In the genomic region with DNA sequence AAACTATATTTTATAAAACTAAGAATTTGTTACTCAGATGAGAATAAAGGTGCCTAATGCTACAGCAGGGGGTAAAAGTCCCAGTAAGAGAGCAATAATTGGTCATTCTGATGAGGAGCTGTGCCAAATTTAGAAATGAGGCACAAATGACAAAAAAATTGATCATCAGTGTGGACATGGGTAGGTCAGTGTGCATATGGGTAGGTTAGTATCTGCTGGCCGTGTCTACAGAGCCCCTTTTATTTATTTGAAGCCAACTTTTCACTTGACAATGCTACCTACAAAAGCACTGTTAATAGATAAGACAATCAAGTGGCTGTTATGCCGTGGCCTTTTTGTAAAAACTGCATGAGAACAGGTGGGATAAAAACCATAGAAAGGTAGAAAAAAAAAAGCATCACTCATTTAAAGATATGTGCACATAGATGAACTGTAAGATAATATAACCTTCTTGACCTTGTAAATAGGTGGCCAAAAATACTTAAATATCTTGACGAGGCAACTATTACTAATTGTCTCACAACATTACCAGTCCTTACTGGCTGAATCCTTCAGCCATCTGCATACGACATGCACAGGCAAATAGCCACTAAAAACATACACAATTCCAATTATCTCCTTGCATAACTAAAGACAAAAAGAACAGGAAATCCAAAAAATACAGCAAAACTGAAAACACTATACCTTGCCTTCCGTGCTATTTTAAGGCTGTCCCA, we compare ENCODE assay signal across 9 cellular contexts.
DNase-seq lines count a peak whose midpoint lies in the region; ATAC-seq, FAIRE-seq and TF ChIP-seq lines count a peak whose summit lies in the region.
"Had no signal": no experiment of that assay in that cellular context is flagged by ENCODE, and none has a peak within 500 bp of the region (broad histone marks: within the 10 kb centered on the region; RNA-seq: fewer than 3 reads in every experiment).

No MANE protein-coding gene starts in this region.

- TF ChIP-seq CTCF in keratinocyte (optimal IDR thresholded peaks at IDR 0.05 in 1 of 3, IDR thresholded peaks at IDR 0.05 in 1 of 3, conservative IDR thresholded peaks at IDR 0.05 in 1 of 3; ENCODE audit: extremely low read depth in 1 of 3, insufficient read depth in 2 of 3, low read length in 3 of 3), result no peak
- no peak for TF ChIP-seq CTCF in suprapubic skin (IDR thresholded peaks at IDR 0.05)

- ATAC-seq in activated CD8-positive, alpha-beta T cell treated with anti-CD3 and anti-CD28 coated beads, Interleukin-2, amount 10 ng/mL, durations not matched to agents 7 days and 5 days, result no peak
- ATAC-seq in GM19035 (IDR thresholded peaks at IDR 0.05; ENCODE audit: unreplicated experiment), result no peak

- H3K27ac ChIP-seq in keratinocyte (ENCODE audit: control insufficient read depth, insufficient read depth, low read length) (no peak overlapping the region), suprapubic skin (no peak overlapping the region)

- peak overlapping the region; percentile 72 for H3K4me2 ChIP-seq in keratinocyte (ENCODE audit: control insufficient read depth, extremely low read depth, insufficient read depth, low read depth, low read length)

- POLR2A ChIA-PET in activated CD8-positive, alpha-beta T cell treated with anti-CD3 and anti-CD28 coated beads, Interleukin-2, amount 10 ng/mL, durations not matched to agents 7 days and 5 days (lab: Charles Lee), result interaction anchor here (1.1 to 4.4 kb wide), 3 partner anchors 87 to 94 kb away, joined by 4 to 51 read pairs (median 26); no protein-coding TSS in a partner anchor

- no peaks in the 10 kb centered on the region for H3K27me3 Mint-ChIP-seq in activated naive CD4-positive, alpha-beta T cell treated with anti-CD3 and anti-CD28 coated beads for 36 hours (ENCODE audit: low read depth)
- H3K27me3 Mint-ChIP-seq in activated CD8-positive, alpha-beta T cell treated with anti-CD3 and anti-CD28 coated beads, Interleukin-2, amount 10 ng/mL, durations not matched to agents 7 days and 5 days (ENCODE audit: low read depth), result no peaks in the 10 kb centered on the region

- intact Hi-C loops in activated naive CD4-positive, alpha-beta T cell treated with anti-CD3 and anti-CD28 coated beads for 36 hours (cut with micrococcal nuclease), result loop anchor here (5.0 kb wide), 1 partner anchor 1865 kb away; the partner anchor contains the start of gene GPBP1

- H4K20me1 ChIP-seq in keratinocyte (ENCODE audit: control insufficient read depth, extremely low read depth, insufficient read depth, low read length), result no peaks in the 10 kb centered on the region

- no peak for TF ChIP-seq EP300 in suprapubic skin (IDR thresholded peaks at IDR 0.05)

- H3K9me3 Mint-ChIP-seq in activated naive CD4-positive, alpha-beta T cell treated with anti-CD3 and anti-CD28 coated beads for 36 hours, result no peaks in the 10 kb centered on the region
- H3K9me3 Mint-ChIP-seq in activated CD8-positive, alpha-beta T cell treated with anti-CD3 and anti-CD28 coated beads, Interleukin-2, amount 10 ng/mL, durations not matched to agents 7 days and 5 days (ENCODE audit: insufficient read depth), result no peaks in the 10 kb centered on the region

- CTCF ChIA-PET in activated naive CD4-positive, alpha-beta T cell treated with anti-CD3 and anti-CD28 coated beads for 36 hours (lab: Charles Lee), result interaction anchor here (3.7 to 6.0 kb wide), 3 partner anchors 87 to 137 kb away, joined by 25 to 75 read pairs (median 32); no protein-coding TSS in a partner anchor
- CTCF ChIA-PET in activated CD8-positive, alpha-beta T cell treated with anti-CD3 and anti-CD28 coated beads, Interleukin-2, amount 10 ng/mL, durations not matched to agents 7 days and 5 days (lab: Charles Lee), result interaction anchor here (5.6 to 6.4 kb wide), 3 partner anchors 86 to 139 kb away, joined by 97 to 234 read pairs (median 133); no protein-coding TSS in a partner anchor

- H3K27me3 ChIP-seq in keratinocyte (ENCODE audit: control insufficient read depth, extremely low read depth, insufficient read depth, low read length) (peaks cover 5% of the 10 kb centered on the region), suprapubic skin (no peaks in the 10 kb centered on the region)

- H3K9ac ChIP-seq in keratinocyte (ENCODE audit: control insufficient read depth, extremely low read depth, insufficient read depth, low read length), result no peak overlapping the region

- H3K4me1 Mint-ChIP-seq in activated naive CD4-positive, alpha-beta T cell treated with anti-CD3 and anti-CD28 coated beads for 36 hours (ENCODE audit: low read depth), result peaks cover 52% of the 10 kb centered on the region
- H3K4me1 Mint-ChIP-seq in activated CD8-positive, alpha-beta T cell treated with anti-CD3 and anti-CD28 coated beads, Interleukin-2, amount 10 ng/mL, durations not matched to agents 7 days and 5 days (ENCODE audit: low read depth), result peaks cover 54% of the 10 kb centered on the region

- 81% methylated on average over 5 of the region's 5 CpGs for WGBS in suprapubic skin

- DNase-seq in activated naive CD4-positive, alpha-beta T cell treated with anti-CD3 and anti-CD28 coated beads for 36 hours, result no peak
- no peak for DNase-seq in activated naive CD4-positive, alpha-beta T cell (lab: John Stamatoyannopoulos, UW)
- DNase-seq in activated CD8-positive, alpha-beta T cell treated with anti-CD3 and anti-CD28 coated beads, Interleukin-2, amount 10 ng/mL, durations not matched to agents 7 days and 5 days, result no peak
- DNase-seq in keratinocyte (ENCODE audit: low read depth, low spot score) (no peak), suprapubic skin (ENCODE audit: low spot score in 2 of 2) (no peak), NCI-H1092 (lab: John Stamatoyannopoulos, UW) (no peak), NCI-H446 (lab: John Stamatoyannopoulos, UW) (no peak)

- H3K4me1 ChIP-seq in keratinocyte (ENCODE audit: control insufficient read depth, extremely low read depth, insufficient read depth, low read length) (peaks cover 42% of the 10 kb centered on the region), suprapubic skin (peaks cover 19% of the 10 kb centered on the region)

- H3K9me3 ChIP-seq in keratinocyte (ENCODE audit: control insufficient read depth, low read depth, low read length) (no peaks in the 10 kb centered on the region), suprapubic skin (no peaks in the 10 kb centered on the region)

- TF ChIP-seq POLR2A in suprapubic skin (IDR thresholded peaks at IDR 0.05), result no peak

- H3K27ac Mint-ChIP-seq in activated naive CD4-positive, alpha-beta T cell treated with anti-CD3 and anti-CD28 coated beads for 36 hours, result peak overlapping the region; percentile 96
- H3K27ac Mint-ChIP-seq in activated CD8-positive, alpha-beta T cell treated with anti-CD3 and anti-CD28 coated beads, Interleukin-2, amount 10 ng/mL, durations not matched to agents 7 days and 5 days, result peak overlapping the region; percentile 99

- H3K4me3 Mint-ChIP-seq in activated naive CD4-positive, alpha-beta T cell treated with anti-CD3 and anti-CD28 coated beads for 36 hours, result peak overlapping the region; percentile 94
- H3K4me3 Mint-ChIP-seq in activated CD8-positive, alpha-beta T cell treated with anti-CD3 and anti-CD28 coated beads, Interleukin-2, amount 10 ng/mL, durations not matched to agents 7 days and 5 days, result peak overlapping the region; percentile 83

- H3K36me3 ChIP-seq in keratinocyte (ENCODE audit: control insufficient read depth in 2 of 2, extremely low read depth in 1 of 2, insufficient read depth in 2 of 2, low read length in 2 of 2), result no peaks in the 10 kb centered on the region
- no peaks in the 10 kb centered on the region for H3K36me3 ChIP-seq in suprapubic skin

- H3K9me1 ChIP-seq in keratinocyte (ENCODE audit: control insufficient read depth, extremely low read depth, insufficient read depth, low read length), result no peaks in the 10 kb centered on the region

- peak overlapping the region in 1 of 3 experiments; percentile 67 for H3K4me3 ChIP-seq in keratinocyte (ENCODE audit: control insufficient read depth in 2 of 3, extremely low read depth in 1 of 3, insufficient read depth in 2 of 3, low read depth in 1 of 3, low read length in 3 of 3)
- H3K4me3 ChIP-seq in suprapubic skin, result peak overlapping the region; percentile 67

- no peaks in the 10 kb centered on the region for H3K79me2 ChIP-seq in keratinocyte (ENCODE audit: control insufficient read depth, insufficient read depth, low read length)

- no peak for FAIRE-seq in keratinocyte (lab: Jason Lieb, UNC)
- FAIRE-seq: colon had no signal

- no peak overlapping the region for H2AFZ ChIP-seq in keratinocyte (ENCODE audit: control insufficient read depth, low read length)

- dilution Hi-C loops in keratinocyte (cut with MboI; ENCODE audit: extremely low pct_ligation_motif_present, low sequenced_read_pairs), result no loop called here

- peaks cover 44% of the 10 kb centered on the region for H3K36me3 Mint-ChIP-seq in activated naive CD4-positive, alpha-beta T cell treated with anti-CD3 and anti-CD28 coated beads for 36 hours (ENCODE audit: low read depth)
- H3K36me3 Mint-ChIP-seq in activated CD8-positive, alpha-beta T cell treated with anti-CD3 and anti-CD28 coated beads, Interleukin-2, amount 10 ng/mL, durations not matched to agents 7 days and 5 days (ENCODE audit: low read depth), result peaks cover 55% of the 10 kb centered on the region
